In the genomic region with DNA sequence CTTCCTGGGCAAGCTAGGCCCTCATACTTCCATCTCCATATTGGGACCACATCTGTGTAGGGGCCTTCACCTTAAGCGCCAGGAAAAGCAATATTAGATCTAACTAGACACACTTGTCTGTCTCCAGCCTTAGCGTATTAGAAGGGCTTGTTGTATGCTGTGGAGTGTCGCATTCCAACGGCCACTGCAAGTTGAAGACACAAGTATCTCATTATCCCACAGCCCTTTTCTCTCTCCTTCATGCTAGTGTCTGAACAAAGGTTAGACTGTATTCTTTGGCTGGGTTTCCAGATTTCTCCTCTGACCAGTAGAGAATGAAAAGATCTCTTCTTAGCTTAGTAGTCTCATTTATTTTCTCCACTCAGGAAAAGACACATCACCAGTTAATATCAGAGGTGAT, we compare ENCODE assay signal across 15 cellular contexts.
DNase-seq lines count a peak whose midpoint lies in the region; ATAC-seq and TF ChIP-seq lines count a peak whose summit lies in the region.
"Had no signal": no experiment of that assay in that cellular context is flagged by ENCODE, and none has a peak within 500 bp of the region (broad histone marks: within the 10 kb centered on the region; RNA-seq: fewer than 3 reads in every experiment).

No MANE protein-coding gene starts in this region.

- no peak for TF ChIP-seq CTCF in astrocyte of the cerebellum (IDR thresholded peaks at IDR 0.05; ENCODE audit: low read depth, low read length, missing control alignments)

- peak; percentile 91 for DNase-seq in COLO829 (ENCODE audit: low spot score)
- DNase-seq in astrocyte of the cerebellum (ENCODE audit: low read depth): peak; percentile 5
- peak; percentile 26 for DNase-seq in globus pallidus (ENCODE audit: low spot score)
- no peak for DNase-seq in sciatic nerve (ENCODE audit: low spot score)
- DNase-seq in NK-92 treated with Interleukin-12 subunit alpha and Interleukin-12 subunit beta, amount 100 ng/mL, for 24 hours (lab: John Stamatoyannopoulos, UW): no peak
- DNase-seq in T-helper 2 cell treated with Interferon-gamma antibody and Interleukin-4, amounts not matched to agents 5 μg/mL and 100 μg/mL, for 36 hours (ENCODE audit: low spot score): no peak
- DNase-seq: Calu3; CD4-positive, alpha-beta T cell; DMS53; EL; GOT3; NCI-H345; PC-3 had no signal

- ATAC-seq in sciatic nerve: peak; percentile 54
- no peak for ATAC-seq in HG02571 (IDR thresholded peaks at IDR 0.05; ENCODE audit: unreplicated experiment)
- ATAC-seq: HCT116, PC-3 had no signal

- no peak overlapping the region for H3K27ac Mint-ChIP-seq in T-helper 2 cell treated with Interferon-gamma antibody and Interleukin-4, amounts not matched to agents 5 μg/mL and 100 μg/mL, for 36 hours
- H3K27ac Mint-ChIP-seq: CD4-positive, alpha-beta T cell had no signal

- H3K9me3 Mint-ChIP-seq in T-helper 2 cell treated with Interferon-gamma antibody and Interleukin-4, amounts not matched to agents 5 μg/mL and 100 μg/mL, for 36 hours: no peaks in the 10 kb centered on the region
- H3K9me3 Mint-ChIP-seq: CD4-positive, alpha-beta T cell had no signal

- H3K4me3 ChIP-seq in astrocyte of the cerebellum (ENCODE audit: low read depth, low read length): no peak overlapping the region

- H3K4me1 Mint-ChIP-seq in T-helper 2 cell treated with Interferon-gamma antibody and Interleukin-4, amounts not matched to agents 5 μg/mL and 100 μg/mL, for 36 hours (ENCODE audit: low read depth): no peaks in the 10 kb centered on the region

- H3K4me3 Mint-ChIP-seq in T-helper 2 cell treated with Interferon-gamma antibody and Interleukin-4, amounts not matched to agents 5 μg/mL and 100 μg/mL, for 36 hours: no peak overlapping the region
- H3K4me3 Mint-ChIP-seq: CD4-positive, alpha-beta T cell had no signal

- in situ Hi-C loops in astrocyte of the cerebellum (cut with HindIII; ENCODE audit: low sequenced_read_pairs): no loop called here

- no peaks in the 10 kb centered on the region for H3K36me3 Mint-ChIP-seq in T-helper 2 cell treated with Interferon-gamma antibody and Interleukin-4, amounts not matched to agents 5 μg/mL and 100 μg/mL, for 36 hours (ENCODE audit: low read depth)

- no peaks in the 10 kb centered on the region for H3K27me3 Mint-ChIP-seq in T-helper 2 cell treated with Interferon-gamma antibody and Interleukin-4, amounts not matched to agents 5 μg/mL and 100 μg/mL, for 36 hours (ENCODE audit: low read depth)
- H3K27me3 Mint-ChIP-seq: CD4-positive, alpha-beta T cell had no signal

- intact Hi-C loops in sciatic nerve (cut with DNase I): no loop called here

Comparison
In these comparisons a context has a peak if more than half of its experiments do, and no peak if none do; other contexts are left out.
1. DNase-seq: peak in COLO829 (single experiment), astrocyte of the cerebellum (single experiment) and globus pallidus (single experiment); none in sciatic nerve (single experiment), NK-92 treated with Interleukin-12 subunit alpha and Interleukin-12 subunit beta, amount 100 ng/mL, for 24 hours (single experiment) and T-helper 2 cell treated with Interferon-gamma antibody and Interleukin-4, amounts not matched to agents 5 μg/mL and 100 μg/mL, for 36 hours (single experiment).